ENCODE assay signal across 1 cellular context in the genomic region with DNA sequence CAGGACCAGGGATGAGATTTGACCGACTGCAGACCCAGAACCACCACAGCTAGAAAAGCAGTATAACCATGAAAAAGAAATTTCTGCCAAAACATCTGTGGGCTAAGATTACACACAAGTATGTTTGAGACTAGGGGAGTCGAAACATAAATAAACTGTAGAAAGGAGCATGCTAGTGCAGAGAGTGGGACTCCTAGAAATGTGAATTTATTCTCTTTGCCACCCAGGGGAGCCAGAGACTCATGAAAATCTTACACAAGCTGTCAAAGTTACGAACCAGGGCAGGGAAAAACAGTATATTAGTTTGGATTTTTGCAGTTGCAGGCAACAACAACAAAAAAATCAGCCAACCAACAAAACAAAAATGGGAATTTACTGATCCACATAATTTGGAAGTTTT.
TF ChIP-seq lines count a peak whose summit lies in the region.

No MANE protein-coding gene starts in this region.

TF ChIP-seq in HepG2, 621 proteins besides CTCF, POLR2A, EP300 and RAD21:
- TF ChIP-seq STAG1 (CRISPR knock-in tag; IDR thresholded peaks at IDR 0.05): peak; percentile 57
- TF ChIP-seq, protein P1, sequence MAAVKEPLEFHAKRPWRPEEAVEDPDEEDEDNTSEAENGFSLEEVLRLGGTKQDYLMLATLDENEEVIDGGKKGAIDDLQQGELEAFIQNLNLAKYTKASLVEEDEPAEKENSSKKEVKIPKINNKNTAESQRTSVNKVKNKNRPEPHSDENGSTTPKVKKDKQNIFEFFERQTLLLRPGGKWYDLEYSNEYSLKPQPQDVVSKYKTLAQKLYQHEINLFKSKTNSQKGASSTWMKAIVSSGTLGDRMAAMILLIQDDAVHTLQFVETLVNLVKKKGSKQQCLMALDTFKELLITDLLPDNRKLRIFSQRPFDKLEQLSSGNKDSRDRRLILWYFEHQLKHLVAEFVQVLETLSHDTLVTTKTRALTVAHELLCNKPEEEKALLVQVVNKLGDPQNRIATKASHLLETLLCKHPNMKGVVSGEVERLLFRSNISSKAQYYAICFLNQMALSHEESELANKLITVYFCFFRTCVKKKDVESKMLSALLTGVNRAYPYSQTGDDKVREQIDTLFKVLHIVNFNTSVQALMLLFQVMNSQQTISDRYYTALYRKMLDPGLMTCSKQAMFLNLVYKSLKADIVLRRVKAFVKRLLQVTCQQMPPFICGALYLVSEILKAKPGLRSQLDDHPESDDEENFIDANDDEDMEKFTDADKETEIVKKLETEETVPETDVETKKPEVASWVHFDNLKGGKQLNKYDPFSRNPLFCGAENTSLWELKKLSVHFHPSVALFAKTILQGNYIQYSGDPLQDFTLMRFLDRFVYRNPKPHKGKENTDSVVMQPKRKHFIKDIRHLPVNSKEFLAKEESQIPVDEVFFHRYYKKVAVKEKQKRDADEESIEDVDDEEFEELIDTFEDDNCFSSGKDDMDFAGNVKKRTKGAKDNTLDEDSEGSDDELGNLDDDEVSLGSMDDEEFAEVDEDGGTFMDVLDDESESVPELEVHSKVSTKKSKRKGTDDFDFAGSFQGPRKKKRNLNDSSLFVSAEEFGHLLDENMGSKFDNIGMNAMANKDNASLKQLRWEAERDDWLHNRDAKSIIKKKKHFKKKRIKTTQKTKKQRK (IDR thresholded peaks at IDR 0.05; ENCODE audit: low read length): no peak
